In the genomic region with DNA sequence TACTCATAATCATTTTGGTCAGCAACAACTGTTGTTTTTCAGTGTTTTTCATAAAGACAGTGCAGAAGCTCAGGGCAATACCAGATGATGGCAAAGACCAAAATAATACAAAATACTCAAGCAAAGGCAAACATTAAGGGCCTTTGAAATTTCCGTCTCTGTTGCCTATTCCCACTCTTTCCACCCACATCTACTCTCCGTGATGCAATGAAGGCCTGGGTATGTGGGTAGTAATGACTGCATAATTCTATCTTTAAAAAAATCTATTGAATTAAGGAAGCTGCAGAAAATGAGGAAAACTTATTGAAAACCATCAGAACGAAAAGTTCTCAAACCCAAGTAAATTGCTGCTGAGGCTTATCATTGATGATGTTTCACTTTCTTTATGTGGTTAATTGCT, we compare ENCODE assay signal across 31 cellular contexts.
A peak's percentile ranks its signal among the peaks of the same experiment; 100 is the strongest.
DNase-seq lines count a peak whose midpoint lies in the region; ATAC-seq and TF ChIP-seq lines count a peak whose summit lies in the region.
"Had no signal": no experiment of that assay in that cellular context is flagged by ENCODE, and none has a peak within 500 bp of the region (broad histone marks: within the 10 kb centered on the region; RNA-seq: fewer than 3 reads in every experiment).

No MANE protein-coding gene starts in this region.

- WGBS in stomach, 5 donors, result 80 to 90% (median 87%) methylated on average over 3 of the region's 3 CpGs

- H3K4me3 Mint-ChIP-seq in activated naive CD4-positive, alpha-beta T cell treated with anti-CD3 and anti-CD28 coated beads, Interleukin-2, amount 10 ng/mL, durations not matched to agents 7 days and 5 days, result no peak overlapping the region
- H3K4me3 Mint-ChIP-seq in T-cell, result peak overlapping the region; percentile 42 to 48 (median 47)
- H3K4me3 Mint-ChIP-seq in activated naive CD8-positive, alpha-beta T cell treated with anti-CD3 and anti-CD28 coated beads for 36 hours, result peak overlapping the region; percentile 37
- peak overlapping the region; percentile 53 to 67 for H3K4me3 Mint-ChIP-seq in stimulated activated naive CD8-positive, alpha-beta T cell treated with anti-CD3 and anti-CD28 coated beads, Interleukin-15, amount 100 ng/mL, for 72 hours
- H3K4me3 Mint-ChIP-seq: dendritic cell treated with granulocyte-macrophage colony-stimulating factor and Interleukin-4, amounts not matched to agents 40 ng/mL and 50 ng/mL, for 4 days; type B pancreatic cell had no signal

- no peaks in the 10 kb centered on the region for H3K27me3 ChIP-seq in stomach
- H3K27me3 ChIP-seq: BLaER1 treated with 17β-estradiol and CSF1 and Interleukin-3, amounts not matched to agents 10 nM and 100 nM; cardiac muscle cell; esophagus squamous epithelium; heart right ventricle; right atrium auricular region had no signal

- H3K9me3 Mint-ChIP-seq in activated naive CD4-positive, alpha-beta T cell treated with anti-CD3 and anti-CD28 coated beads, Interleukin-2, amount 10 ng/mL, durations not matched to agents 7 days and 5 days, result no peaks in the 10 kb centered on the region
- H3K9me3 Mint-ChIP-seq in T-cell, result no peaks in the 10 kb centered on the region
- no peaks in the 10 kb centered on the region for H3K9me3 Mint-ChIP-seq in activated naive CD8-positive, alpha-beta T cell treated with anti-CD3 and anti-CD28 coated beads for 36 hours
- no peaks in the 10 kb centered on the region for H3K9me3 Mint-ChIP-seq in stimulated activated naive CD8-positive, alpha-beta T cell treated with anti-CD3 and anti-CD28 coated beads, Interleukin-15, amount 100 ng/mL, for 72 hours
- H3K9me3 Mint-ChIP-seq: dendritic cell treated with granulocyte-macrophage colony-stimulating factor and Interleukin-4, amounts not matched to agents 40 ng/mL and 50 ng/mL, for 4 days; neural crest cell; type B pancreatic cell had no signal

- peak overlapping the region; percentile 80 for H3K27ac Mint-ChIP-seq in activated naive CD4-positive, alpha-beta T cell treated with anti-CD3 and anti-CD28 coated beads, Interleukin-2, amount 10 ng/mL, durations not matched to agents 7 days and 5 days
- peak overlapping the region; percentile 80 to 88 for H3K27ac Mint-ChIP-seq in T-cell
- H3K27ac Mint-ChIP-seq in activated naive CD8-positive, alpha-beta T cell treated with anti-CD3 and anti-CD28 coated beads for 36 hours, result peak overlapping the region; percentile 59
- peak overlapping the region; percentile 83 to 90 for H3K27ac Mint-ChIP-seq in stimulated activated naive CD8-positive, alpha-beta T cell treated with anti-CD3 and anti-CD28 coated beads, Interleukin-15, amount 100 ng/mL, for 72 hours
- H3K27ac Mint-ChIP-seq: dendritic cell treated with granulocyte-macrophage colony-stimulating factor and Interleukin-4, amounts not matched to agents 40 ng/mL and 50 ng/mL, for 4 days; type B pancreatic cell had no signal

- CTCF ChIA-PET in activated naive CD4-positive, alpha-beta T cell treated with anti-CD3 and anti-CD28 coated beads, Interleukin-2, amount 10 ng/mL, durations not matched to agents 7 days and 5 days (lab: Charles Lee), result interaction anchor here (1.2 kb wide), 1 partner anchor 50 kb away, joined by 3 read pairs; no protein-coding TSS in a partner anchor
- CTCF ChIA-PET in T-cell (lab: Charles Lee), result interaction anchor here in 1 of 2 donors (0.6 to 1.4 kb wide), 2 partner anchors 254 to 374 kb away, joined by 4 to 6 read pairs; no protein-coding TSS in a partner anchor

- no peaks in the 10 kb centered on the region for H3K27me3 Mint-ChIP-seq in activated naive CD4-positive, alpha-beta T cell treated with anti-CD3 and anti-CD28 coated beads, Interleukin-2, amount 10 ng/mL, durations not matched to agents 7 days and 5 days
- no peaks in the 10 kb centered on the region for H3K27me3 Mint-ChIP-seq in T-cell
- H3K27me3 Mint-ChIP-seq in activated naive CD8-positive, alpha-beta T cell treated with anti-CD3 and anti-CD28 coated beads for 36 hours, result no peaks in the 10 kb centered on the region
- no peaks in the 10 kb centered on the region for H3K27me3 Mint-ChIP-seq in stimulated activated naive CD8-positive, alpha-beta T cell treated with anti-CD3 and anti-CD28 coated beads, Interleukin-15, amount 100 ng/mL, for 72 hours
- H3K27me3 Mint-ChIP-seq: type B pancreatic cell had no signal

- ATAC-seq in T-cell (replicated peaks in 1 of 4), result peak in 1 of 4 experiments; percentile 36
- peak; percentile 28 for ATAC-seq in stimulated activated naive CD8-positive, alpha-beta T cell treated with anti-CD3 and anti-CD28 coated beads, Interleukin-15, amount 100 ng/mL, for 72 hours
- ATAC-seq: heart right ventricle, K562, lower lobe of right lung, Panc1 had no signal

- no peak for TF ChIP-seq EP300 in stomach (IDR thresholded peaks at IDR 0.05)

- TF ChIP-seq CTCF in stomach (IDR thresholded peaks at IDR 0.05), result no peak

- peaks cover 35% of the 10 kb centered on the region for H3K36me3 Mint-ChIP-seq in activated naive CD4-positive, alpha-beta T cell treated with anti-CD3 and anti-CD28 coated beads, Interleukin-2, amount 10 ng/mL, durations not matched to agents 7 days and 5 days
- H3K36me3 Mint-ChIP-seq in T-cell, result peaks cover 12% of the 10 kb centered on the region
- H3K36me3 Mint-ChIP-seq in activated naive CD8-positive, alpha-beta T cell treated with anti-CD3 and anti-CD28 coated beads for 36 hours, result peaks cover 24% of the 10 kb centered on the region

- intact Hi-C loops in stomach (cut with DNase I; ENCODE audit: low total_unique reads), result no loop called here

- no peak for DNase-seq in activated naive CD4-positive, alpha-beta T cell treated with anti-CD3 and anti-CD28 coated beads, Interleukin-2, amount 10 ng/mL, durations not matched to agents 7 days and 5 days
- DNase-seq in activated naive CD4-positive, alpha-beta T cell (lab: John Stamatoyannopoulos, UW), result no peak
- DNase-seq in T-cell (no peak), stomach (no peak), midbrain (lab: John Stamatoyannopoulos, UW) (no peak)
- DNase-seq in activated naive CD8-positive, alpha-beta T cell treated with anti-CD3 and anti-CD28 coated beads for 36 hours, result no peak
- no peak for DNase-seq in stimulated activated naive CD8-positive, alpha-beta T cell treated with anti-CD3 and anti-CD28 coated beads, Interleukin-15, amount 100 ng/mL, for 72 hours
- DNase-seq: activated effector memory CD4-positive, alpha-beta T cell treated with anti-CD3 and anti-CD28 coated beads, Interleukin-2, amount 50 U/mL, for 16 hours; anterior cingulate cortex; esophagus squamous epithelium; foreskin melanocyte; heart right ventricle; kidney glomerular epithelial cell; lower lobe of right lung; NCI-H1105 treated with DMSO at 0.1 percent for 48 hours; NCI-H2081; NCI-H2227 treated with DMSO at 0.1 percent for 48 hours; SHP77 treated with DMSO at 0.1 percent for 48 hours; stimulated activated CD4-positive, alpha-beta T cell treated with anti-CD3 and anti-CD28 coated beads, Interleukin-2, amount 100 ng/mL, for 24 hours; substantia nigra had no signal

- H3K4me1 Mint-ChIP-seq in activated naive CD4-positive, alpha-beta T cell treated with anti-CD3 and anti-CD28 coated beads, Interleukin-2, amount 10 ng/mL, durations not matched to agents 7 days and 5 days, result peaks cover 44% of the 10 kb centered on the region
- H3K4me1 Mint-ChIP-seq in T-cell, result peaks cover 82 to 92% (median 91%) of the 10 kb centered on the region in 3 donors
- H3K4me1 Mint-ChIP-seq in activated naive CD8-positive, alpha-beta T cell treated with anti-CD3 and anti-CD28 coated beads for 36 hours, result peaks cover 70% of the 10 kb centered on the region
- peaks cover 86% of the 10 kb centered on the region for H3K4me1 Mint-ChIP-seq in stimulated activated naive CD8-positive, alpha-beta T cell treated with anti-CD3 and anti-CD28 coated beads, Interleukin-15, amount 100 ng/mL, for 72 hours

- no peak overlapping the region for H3K4me3 ChIP-seq in stomach
- H3K4me3 ChIP-seq: BLaER1 treated with 17β-estradiol and CSF1 and Interleukin-3, amounts not matched to agents 10 nM and 100 nM; cardiac muscle cell; esophagus squamous epithelium; HAP-1; heart right ventricle; K562; lower lobe of right lung; right atrium auricular region; smooth muscle cell had no signal

- H3K4me1 ChIP-seq in stomach, result peaks cover 0 to 21% (median 4%) of the 10 kb centered on the region in 4 donors
- H3K4me1 ChIP-seq: parathyroid adenoma had no signal

- no peaks in the 10 kb centered on the region for H3K36me3 ChIP-seq in stomach
- H3K36me3 ChIP-seq: cardiac muscle cell, HAP-1, heart right ventricle, lower lobe of right lung, right atrium auricular region had no signal

- no peak overlapping the region for H3K27ac ChIP-seq in stomach
- H3K27ac ChIP-seq: BLaER1 treated with 17β-estradiol and CSF1 and Interleukin-3, amounts not matched to agents 10 nM and 100 nM; cardiac muscle cell; esophagus squamous epithelium; lower lobe of right lung; parathyroid adenoma; right atrium auricular region had no signal

- H3K9me3 ChIP-seq in stomach, result no peaks in the 10 kb centered on the region
- H3K9me3 ChIP-seq: esophagus squamous epithelium, HAP-1, heart right ventricle, lower lobe of right lung, right atrium auricular region had no signal

- POLR2A ChIA-PET in T-cell (lab: Charles Lee), result interaction anchor here in 1 of 2 donors (0.6 kb wide), 1 partner anchor 9 kb away, joined by 4 read pairs; no protein-coding TSS in a partner anchor

- no peak for TF ChIP-seq POLR2A in stomach (IDR thresholded peaks at IDR 0.05)
